Comparison of ENCODE assay signal across 1 cellular context in the genomic region with DNA sequence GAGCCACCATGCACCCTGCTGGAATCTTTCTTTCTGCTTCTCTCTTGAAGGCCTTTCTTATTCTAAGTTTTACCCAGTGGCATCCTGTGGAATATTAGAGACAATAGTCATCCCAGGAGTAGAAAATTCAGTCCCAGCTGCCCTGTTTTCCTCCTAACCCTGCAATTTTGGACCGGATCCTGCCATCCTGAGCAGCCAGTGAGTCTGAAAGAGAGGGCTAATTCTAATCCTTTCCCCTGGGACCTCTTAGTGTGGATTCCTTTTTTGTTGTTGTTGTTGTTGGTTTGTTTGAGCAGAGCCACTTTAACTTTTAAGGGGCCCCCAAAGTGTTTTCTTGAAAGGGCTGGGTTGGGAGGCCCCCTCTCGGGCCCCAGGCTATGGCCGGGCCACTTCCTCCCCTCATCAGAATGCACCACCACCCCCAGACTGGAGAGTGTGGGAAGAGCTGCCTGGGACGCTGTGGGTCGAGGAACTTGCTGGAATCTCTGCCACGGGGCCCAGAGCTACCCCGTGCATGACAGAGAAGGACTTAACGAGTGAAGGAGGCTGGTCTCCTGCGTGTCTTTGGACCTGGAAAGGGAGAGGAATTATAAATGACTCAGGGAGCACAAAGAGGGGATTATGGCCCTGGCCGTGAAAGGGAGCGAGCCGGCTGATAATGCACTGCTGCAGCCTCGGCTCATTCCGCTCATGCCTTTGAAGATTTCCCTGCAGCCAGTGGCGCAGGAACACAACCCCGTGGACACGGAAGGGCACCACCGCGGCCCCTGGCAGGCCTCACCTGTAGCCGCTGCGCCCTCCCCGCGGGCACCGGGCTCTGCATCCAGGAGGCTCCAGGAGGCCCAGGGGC.
TF ChIP-seq lines count a peak whose summit lies in the region.

No MANE protein-coding gene starts in this region.

TF ChIP-seq in K562, 482 proteins besides CTCF, POLR2A, EP300 and RAD21:
- TF ChIP-seq GABPB2 (CRISPR knock-in tag; conservative IDR thresholded peaks at IDR 0.05) = no peak
